Comparison of ENCODE assay signal across 9 cellular contexts in genomic region chr16:77364770-77365169, GRCh38.
"Had no signal": no experiment of that assay in that cellular context is flagged by ENCODE, and none has a peak within 500 bp of the region (broad histone marks: within the 10 kb centered on the region; RNA-seq: fewer than 3 reads in every experiment).

No MANE protein-coding gene starts in this region.

- H3K27ac Mint-ChIP-seq: GM23338, H9, HFFc6 had no signal

- DNase-seq: GM23248, GOT3, H7, H9, HCEC 1CT, HFFc6 had no signal

- ATAC-seq: GM23338, HCT116 had no signal

- H3K36me3 ChIP-seq: HAP-1 had no signal

- H3K9me3 Mint-ChIP-seq: GM23338, H9 had no signal

- H3K4me3 ChIP-seq: GM23248, GM23338, HAP-1 had no signal

- H3K9me3 ChIP-seq: HAP-1 had no signal

- H3K27ac ChIP-seq: GM23248 had no signal

- H3K4me3 Mint-ChIP-seq: GM23338, H9, HFFc6 had no signal

- H3K4me1 ChIP-seq: HAP-1 had no signal
